ENCODE assay signal across 7 cellular contexts in the genomic region with DNA sequence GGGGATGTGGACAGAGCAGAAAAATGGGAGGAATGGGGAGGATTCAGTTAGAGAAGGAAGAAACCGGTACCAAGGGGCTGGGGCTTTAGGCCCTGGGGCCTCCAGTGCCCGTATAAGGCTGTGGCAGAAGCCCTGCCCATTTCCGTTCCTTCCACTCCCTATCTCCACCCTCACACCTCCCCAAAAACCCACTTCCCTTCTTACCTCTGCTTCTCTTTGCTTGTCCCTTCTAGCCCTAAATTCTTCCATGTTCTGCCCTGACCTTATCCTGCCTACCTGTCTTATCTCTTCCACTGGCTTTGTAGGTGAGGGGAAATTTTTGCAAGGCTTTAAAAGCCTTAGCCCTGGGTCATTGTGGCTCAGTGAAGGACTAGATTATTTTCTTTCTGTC. TPM values are rescaled to one million over a fixed set of nuclear protein-coding genes. Genes with fewer than 3 reads are reported as not detected.
DNase-seq lines count a peak whose midpoint lies in the region; ATAC-seq, FAIRE-seq and TF ChIP-seq lines count a peak whose summit lies in the region.
"Had no signal": no experiment of that assay in that cellular context is flagged by ENCODE, and none has a peak within 500 bp of the region (broad histone marks: within the 10 kb centered on the region; RNA-seq: fewer than 3 reads in every experiment).

No MANE protein-coding gene starts in this region.

- no peak for TF ChIP-seq EP300 in A549 (IDR thresholded peaks at IDR 0.05)

- CTCF ChIA-PET in A549 (lab: Yijun Ruan, JAX): interaction anchor here (2.6 to 3.7 kb wide), 2 partner anchors 35 to 43 kb away, joined by 11 to 17 read pairs; a partner anchor contains a TSS

- no peak for ATAC-seq in A549
- ATAC-seq in HG03571 (IDR thresholded peaks at IDR 0.05; ENCODE audit: unreplicated experiment): no peak

- H3K4me3 ChIP-seq in A549: no peak overlapping the region

- DNase-seq in A549 (ENCODE audit: low read depth in 1 of 2, low spot score in 1 of 2): no peak
- peak; percentile 80 for DNase-seq in NOMO-1 treated with dmso at 0.1 percent for 144 hours (lab: John Stamatoyannopoulos, UW; ENCODE audit: unreplicated experiment)
- no peak for DNase-seq in endothelial cell (ENCODE audit: low spot score)
- no peak for DNase-seq in NCI-H82 treated with DMSO at 0.1 percent for 48 hours (lab: John Stamatoyannopoulos, UW; ENCODE audit: unreplicated experiment)
- no peak for DNase-seq in HuH-7 (ENCODE audit: low spot score)

- peaks cover 25% of the 10 kb centered on the region for H3K27me3 Mint-ChIP-seq in endothelial cell (ENCODE audit: unreplicated experiment)

- peaks cover 44% of the 10 kb centered on the region for H3K4me1 Mint-ChIP-seq in endothelial cell (ENCODE audit: unreplicated experiment)

- peak overlapping the region in 1 of 2 experiments; percentile 99; a peak in 3 of 6 replicates for H3K27ac ChIP-seq in A549

- WGBS in A549 (ENCODE audit: missing lambda C conversion rate): 63% methylated on average over 3 of the region's 3 CpGs

- H3K9me3 Mint-ChIP-seq in endothelial cell (ENCODE audit: unreplicated experiment): no peaks in the 10 kb centered on the region

- peaks cover 33% of the 10 kb centered on the region for H3K36me3 Mint-ChIP-seq in endothelial cell (ENCODE audit: low read depth, unreplicated experiment)

- no peak for TF ChIP-seq POLR2A in A549 (IDR thresholded peaks at IDR 0.05; ENCODE audit: low read length)

- no peak for TF ChIP-seq RAD21 in A549 (conservative IDR thresholded peaks at IDR 0.05 in 1 of 2, IDR thresholded peaks at IDR 0.05 in 1 of 2)

- H3K4me3 Mint-ChIP-seq in endothelial cell (ENCODE audit: unreplicated experiment): no peak overlapping the region

- H3K9me3 ChIP-seq in A549: no peaks in the 10 kb centered on the region

- H3K4me2 ChIP-seq in A549: peak overlapping the region; percentile 99

- no peak for FAIRE-seq in A549 (lab: Jason Lieb, UNC)
- FAIRE-seq: endothelial cell of umbilical vein had no signal

- TF ChIP-seq CTCF in A549 (IDR thresholded peaks at IDR 0.05): no peak
- no peak for TF ChIP-seq CTCF in endothelial cell (IDR thresholded peaks at IDR 0.05; ENCODE audit: unreplicated experiment)

- POLR2A ChIA-PET in A549 (lab: Yijun Ruan, JAX): interaction anchor here (5.3 kb wide), 1 partner anchor 23 kb away, joined by 67 read pairs; a partner anchor contains a TSS

- H3K27ac Mint-ChIP-seq in endothelial cell (ENCODE audit: unreplicated experiment): peak overlapping the region; percentile 61

- peaks cover 55% of the 10 kb centered on the region for H3K4me1 ChIP-seq in A549

TF ChIP-seq in A549, 52 proteins besides CTCF, POLR2A, EP300 and RAD21:
- TF ChIP-seq CBX2 (IDR thresholded peaks at IDR 0.05; ENCODE audit: borderline replicate concordance, low read depth): no peak
- no peak for TF ChIP-seq NFE2L2 (conservative IDR thresholded peaks at IDR 0.05; ENCODE audit: low read length)
- TF ChIP-seq NR3C1 (IDR thresholded peaks at IDR 0.05): no peak
- TF ChIP-seq TFCP2L1 (CRISPR knock-in tag; IDR thresholded peaks at IDR 0.05): peak; percentile 70
- no peak for TF ChIP-seq KDM1A (IDR thresholded peaks at IDR 0.05; ENCODE audit: low read depth)
- 0 out of 2 replicates have a peak, but pooled peaks have one; percentile 10 for TF ChIP-seq GATA3 (IDR thresholded peaks at IDR 0.05; ENCODE audit: borderline replicate concordance)

RNA-seq across cellular contexts. Expression of a gene that starts 4.1 kb away (rescaled TPM):
- polyA plus RNA-seq in A549 (2011; rRNA removed) (98.7 and 110 TPM in 2 replicates), A549 (2017; fragmentation: RNase III; extraction: RNeasy Plus Mini Kit Qiagen cat#74134 plus additional on column Dnase treatment) (83.9 to 93.7 TPM (median 86.4 TPM) in 3 replicates)
- 99.0 and 115 TPM in 2 replicates for polyA plus RNA-seq in A549 (2012; cell fraction: cytosol; rRNA removed)
- polyA plus RNA-seq in A549 (2012; cell fraction: nucleus; rRNA removed): 101 and 111 TPM in 2 replicates
- 92.2 and 126 TPM in 2 replicates for polyA minus RNA-seq in A549 (2011; rRNA and poly(A)+ RNA removed)
- total RNA-seq in endothelial cell (ENCODE audit: unreplicated experiment): 92.3 TPM

RNA-seq across cellular contexts. Expression of a gene that starts 4.2 kb away (rescaled TPM):
- 1,417 and 1,732 TPM in 2 replicates for polyA plus RNA-seq in A549 (2011; rRNA removed)
- polyA plus RNA-seq in A549 (2012; cell fraction: cytosol; rRNA removed): 3,514 and 3,904 TPM in 2 replicates
- 1,698 and 2,342 TPM in 2 replicates for polyA plus RNA-seq in A549 (2012; cell fraction: nucleus; rRNA removed)
- polyA plus RNA-seq in A549 (2017; fragmentation: RNase III; extraction: RNeasy Plus Mini Kit Qiagen cat#74134 plus additional on column Dnase treatment): 3,195 to 3,341 TPM (median 3,230 TPM) in 3 replicates
- polyA minus RNA-seq in A549 (2011; rRNA and poly(A)+ RNA removed): 1,279 and 1,360 TPM in 2 replicates
- total RNA-seq in endothelial cell (ENCODE audit: unreplicated experiment): 874 TPM

RNA-seq across cellular contexts. Expression of a gene that starts 4.3 kb away (rescaled TPM):
- polyA plus RNA-seq in A549 (2011; rRNA removed) (60.2 and 64.4 TPM in 2 replicates), A549 (2017; fragmentation: RNase III; extraction: RNeasy Plus Mini Kit Qiagen cat#74134 plus additional on column Dnase treatment) (64.4 to 69.2 TPM (median 67.9 TPM) in 3 replicates)
- polyA plus RNA-seq in A549 (2012; cell fraction: cytosol; rRNA removed): 141 and 164 TPM in 2 replicates
- 186 and 187 TPM in 2 replicates for polyA plus RNA-seq in A549 (2012; cell fraction: nucleus; rRNA removed)
- 72.7 and 84.1 TPM in 2 replicates for polyA minus RNA-seq in A549 (2011; rRNA and poly(A)+ RNA removed)
- total RNA-seq in endothelial cell (ENCODE audit: unreplicated experiment): 47.5 TPM

RNA-seq across cellular contexts. Expression of a gene that starts 6.8 kb away (rescaled TPM):
- polyA plus RNA-seq in A549 (2011; rRNA removed) (52.5 and 53.5 TPM in 2 replicates), A549 (2017; fragmentation: RNase III; extraction: RNeasy Plus Mini Kit Qiagen cat#74134 plus additional on column Dnase treatment) (79.0 to 109 TPM (median 102 TPM) in 3 replicates)
- polyA plus RNA-seq in A549 (2012; cell fraction: cytosol; rRNA removed): 56.8 and 60.6 TPM in 2 replicates
- 195 and 252 TPM in 2 replicates for polyA plus RNA-seq in A549 (2012; cell fraction: nucleus; rRNA removed)
- polyA minus RNA-seq in A549 (2011; rRNA and poly(A)+ RNA removed): 35.8 and 39.2 TPM in 2 replicates
- total RNA-seq in endothelial cell (ENCODE audit: unreplicated experiment): 7.3 TPM

RNA-seq across cellular contexts. Expression of a gene that starts 12.1 kb away (rescaled TPM):
- polyA plus RNA-seq in A549 (2011; rRNA removed): not detected in 2 replicates
- polyA plus RNA-seq in A549 (2012; cell fraction: cytosol; rRNA removed): not detected in 2 replicates
- not detected in 2 replicates for polyA plus RNA-seq in A549 (2012; cell fraction: nucleus; rRNA removed)
- polyA plus RNA-seq in A549 (2017; fragmentation: RNase III; extraction: RNeasy Plus Mini Kit Qiagen cat#74134 plus additional on column Dnase treatment): not detected in 3 replicates
- not detected in 2 replicates for polyA minus RNA-seq in A549 (2011; rRNA and poly(A)+ RNA removed)
- total RNA-seq in endothelial cell (ENCODE audit: unreplicated experiment): 1.3 TPM
- total RNA-seq: endothelial cell of umbilical vein had no signal
- polyA plus RNA-seq: endothelial cell of umbilical vein had no signal
